Comparison of ENCODE assay signal across 13 cellular contexts in genomic region chr6:167644404-167645132, GRCh38.
DNase-seq lines count a peak whose midpoint lies in the region; ATAC-seq and TF ChIP-seq lines count a peak whose summit lies in the region.
"Had no signal": no experiment of that assay in that cellular context is flagged by ENCODE, and none has a peak within 500 bp of the region (broad histone marks: within the 10 kb centered on the region; RNA-seq: fewer than 3 reads in every experiment).

No MANE protein-coding gene starts in this region.

- POLR2A ChIA-PET in activated B cell treated with CpG ODN at 0.5 μM for 24 hours (lab: Charles Lee), result no interaction called here

- no peak overlapping the region for H2AFZ ChIP-seq in MM.1S (ENCODE audit: low read length)

- no peaks in the 10 kb centered on the region for H3K27me3 ChIP-seq in DOHH2 (ENCODE audit: control insufficient read depth, low read length)
- H3K27me3 ChIP-seq in right cardiac atrium (ENCODE audit: control insufficient read depth, insufficient read depth), result no peaks in the 10 kb centered on the region
- peaks cover 0 to 7% (median 0%) of the 10 kb centered on the region in 7 donors for H3K27me3 ChIP-seq in spleen (replicated peaks in 1 of 7)
- H3K27me3 ChIP-seq in MM.1S (replicated peaks; ENCODE audit: insufficient read depth, low read length), result no peaks in the 10 kb centered on the region
- H3K27me3 ChIP-seq: SJSA1 had no signal

- H3K9me3 ChIP-seq in DOHH2 (ENCODE audit: control insufficient read depth, insufficient read depth, low read length), result no peaks in the 10 kb centered on the region
- H3K9me3 ChIP-seq in right cardiac atrium (ENCODE audit: control insufficient read depth, low read length), result no peaks in the 10 kb centered on the region
- no peaks in the 10 kb centered on the region for H3K9me3 ChIP-seq in spleen
- no peaks in the 10 kb centered on the region for H3K9me3 ChIP-seq in MM.1S (replicated peaks; ENCODE audit: insufficient read depth, low read length)
- H3K9me3 ChIP-seq: SJSA1 had no signal

- TF ChIP-seq CTCF in DOHH2 (IDR thresholded peaks at IDR 0.05; ENCODE audit: low read depth, low read length, poor library complexity, severe bottlenecking) (no peak), activated B cell treated with CpG ODN at 0.5 μM for 24 hours (IDR thresholded peaks at IDR 0.05) (no peak), spleen (IDR thresholded peaks at IDR 0.05 in 8 of 11, conservative IDR thresholded peaks at IDR 0.05 in 3 of 11) (no peak), MM.1S (IDR thresholded peaks at IDR 0.05; ENCODE audit: low read length) (no peak)

- H3K79me2 ChIP-seq in DOHH2 (ENCODE audit: control insufficient read depth, low read length) (no peaks in the 10 kb centered on the region), MM.1S (ENCODE audit: low read length) (no peaks in the 10 kb centered on the region)

- WGBS in right cardiac atrium, result 52% methylated on average over 21 of the region's 21 CpGs
- WGBS in spleen, 5 donors, result 67 to 73% (median 70%) methylated on average over 10 to 21 of the region's 21 CpGs

- H3K4me3 Mint-ChIP-seq in activated B cell treated with CpG ODN at 0.5 μM for 24 hours, result peak overlapping the region; percentile 36
- H3K4me3 Mint-ChIP-seq: H9 had no signal

- peak overlapping the region; percentile 53 for H3K4me3 ChIP-seq in DOHH2 (ENCODE audit: low read length)
- H3K4me3 ChIP-seq in right cardiac atrium (ENCODE audit: low read length), result peak overlapping the region; percentile 17
- no peak overlapping the region for H3K4me3 ChIP-seq in spleen
- no peak overlapping the region for H3K4me3 ChIP-seq in MM.1S (ENCODE audit: low read length)
- H3K4me3 ChIP-seq: SJSA1 had no signal

- H3K9ac ChIP-seq in MM.1S (ENCODE audit: low read length), result no peak overlapping the region

- H4K20me1 ChIP-seq in DOHH2 (ENCODE audit: control insufficient read depth, insufficient read depth, low read depth, low read length), result no peaks in the 10 kb centered on the region
- H4K20me1 ChIP-seq in MM.1S (ENCODE audit: insufficient read depth, low read length), result no peaks in the 10 kb centered on the region

- peaks cover 10% of the 10 kb centered on the region for H3K4me1 Mint-ChIP-seq in activated B cell treated with CpG ODN at 0.5 μM for 24 hours

- no peaks in the 10 kb centered on the region for H3K9me2 ChIP-seq in DOHH2 (replicated peaks; ENCODE audit: control insufficient read depth, low read length)
- no peaks in the 10 kb centered on the region for H3K9me2 ChIP-seq in MM.1S (replicated peaks; ENCODE audit: insufficient read depth, low read length)

- no peaks in the 10 kb centered on the region for H3K36me3 ChIP-seq in DOHH2 (ENCODE audit: control insufficient read depth, low read length)
- no peaks in the 10 kb centered on the region for H3K36me3 ChIP-seq in spleen
- H3K36me3 ChIP-seq in MM.1S (replicated peaks; ENCODE audit: insufficient read depth, low read length), result no peaks in the 10 kb centered on the region
- H3K36me3 ChIP-seq: SJSA1 had no signal

- DNase-seq in activated B cell treated with CpG ODN at 0.5 μM for 24 hours, result no peak
- peak in 1 of 3 donors; percentile 62 for DNase-seq in right cardiac atrium
- DNase-seq in spleen, result peak; percentile 71
- no peak for DNase-seq in MM.1S
- DNase-seq: H9, MV-4-11, NCI-H1417 treated with DMSO at 0.1 percent for 48 hours, NCI-H2029 treated with DMSO at 0.1 percent for 48 hours, NCI-H524 had no signal

- H3F3A ChIP-seq in DOHH2 (ENCODE audit: control insufficient read depth, insufficient read depth) (no peaks in the 10 kb centered on the region), MM.1S (ENCODE audit: insufficient read depth, low read length) (no peaks in the 10 kb centered on the region)

- H3K36me3 Mint-ChIP-seq in activated B cell treated with CpG ODN at 0.5 μM for 24 hours (ENCODE audit: low read depth), result no peaks in the 10 kb centered on the region

- ATAC-seq in activated B cell treated with CpG ODN at 0.5 μM for 24 hours (ENCODE audit: low read depth), result peak; percentile 61
- ATAC-seq in right cardiac atrium, result peak; percentile 58 to 76
- no peak for ATAC-seq in HG02884 (IDR thresholded peaks at IDR 0.05; ENCODE audit: unreplicated experiment)
- ATAC-seq in GM18861 (IDR thresholded peaks at IDR 0.05; ENCODE audit: unreplicated experiment), result no peak

- intact Hi-C loops in activated B cell treated with CpG ODN at 0.5 μM for 24 hours (cut with micrococcal nuclease), result no loop called here
- intact Hi-C loops in right cardiac atrium (cut with DNase I), result no loop called here
- intact Hi-C loops in spleen (cut with DNase I; ENCODE audit: low total_unique reads), result no loop called here

- no peak overlapping the region for H3K27ac Mint-ChIP-seq in activated B cell treated with CpG ODN at 0.5 μM for 24 hours

- H3K9me3 Mint-ChIP-seq in activated B cell treated with CpG ODN at 0.5 μM for 24 hours, result peaks cover 4% of the 10 kb centered on the region

- CTCF ChIA-PET in activated B cell treated with CpG ODN at 0.5 μM for 24 hours (lab: Charles Lee), result no interaction called here

- peaks cover 16% of the 10 kb centered on the region for H3K27me3 Mint-ChIP-seq in activated B cell treated with CpG ODN at 0.5 μM for 24 hours

- 0 out of 2 replicates have a peak overlapping the region, but pooled peaks have one; percentile 9 for H3K27ac ChIP-seq in DOHH2 (ENCODE audit: low read depth, low read length)
- H3K27ac ChIP-seq in right cardiac atrium (ENCODE audit: low read length), result no peak overlapping the region
- no peak overlapping the region for H3K27ac ChIP-seq in spleen
- no peak overlapping the region for H3K27ac ChIP-seq in MM.1S (ENCODE audit: low read length)
- H3K27ac ChIP-seq: SJSA1 had no signal

- no peak for TF ChIP-seq POLR2A in spleen (IDR thresholded peaks at IDR 0.05)

- H3K4me1 ChIP-seq in DOHH2 (ENCODE audit: control insufficient read depth, low read length), result peaks cover 15% of the 10 kb centered on the region
- peaks cover 5% of the 10 kb centered on the region for H3K4me1 ChIP-seq in right cardiac atrium (ENCODE audit: control insufficient read depth, insufficient read depth, low read length)
- H3K4me1 ChIP-seq in spleen, result peaks cover 0 to 19% (median 7%) of the 10 kb centered on the region in 6 donors
- H3K4me1 ChIP-seq in MM.1S (ENCODE audit: low read length), result no peaks in the 10 kb centered on the region

- peak overlapping the region; percentile 63 for H3K4me2 ChIP-seq in DOHH2 (ENCODE audit: low read length)
- no peak overlapping the region for H3K4me2 ChIP-seq in MM.1S (ENCODE audit: low read depth, low read length)

Comparison
In these comparisons a context has a peak if more than half of its experiments do, and no peak if none do; other contexts are left out.
1. H3K4me3 ChIP-seq: peak in DOHH2 (single experiment) and right cardiac atrium (single experiment); none in spleen (0 of 8) and MM.1S (single experiment).
2. ATAC-seq: peak in activated B cell treated with CpG ODN at 0.5 μM for 24 hours (single experiment) and right cardiac atrium (2 of 2); none in HG02884 (single experiment) and GM18861 (single experiment).